Comparison of ENCODE assay signal across 13 cellular contexts in genomic region chr13:47594833-47595232, GRCh38.
DNase-seq lines count a peak whose midpoint lies in the region; ATAC-seq and TF ChIP-seq lines count a peak whose summit lies in the region.
"Had no signal": no experiment of that assay in that cellular context is flagged by ENCODE, and none has a peak within 500 bp of the region (broad histone marks: within the 10 kb centered on the region; RNA-seq: fewer than 3 reads in every experiment).

No MANE protein-coding gene starts in this region.

- TF ChIP-seq CTCF in cardiac fibroblast (IDR thresholded peaks at IDR 0.05; ENCODE audit: low read depth, low read length) = no peak
- TF ChIP-seq CTCF in heart left ventricle (IDR thresholded peaks at IDR 0.05) = no peak
- TF ChIP-seq CTCF in uterus (IDR thresholded peaks at IDR 0.05) = no peak

- no peak for TF ChIP-seq POLR2A in heart left ventricle (IDR thresholded peaks at IDR 0.05)
- TF ChIP-seq POLR2A in uterus (IDR thresholded peaks at IDR 0.05) = no peak

- no peak overlapping the region for H3K4me3 ChIP-seq in cardiac fibroblast (replicated peaks in 1 of 2; ENCODE audit: low read depth in 2 of 2, low read length in 2 of 2)
- H3K4me3 ChIP-seq in heart left ventricle = no peak overlapping the region
- H3K4me3 ChIP-seq in uterus = no peak overlapping the region
- H3K4me3 ChIP-seq: gastroesophageal sphincter had no signal

- in situ Hi-C loops in ACHN (cut with HindIII; ENCODE audit: low pct_ligation_motif_present, low pct_unique_long_range_greater_than_20kb, low sequenced_read_pairs) = no loop called here

- H3K9me3 ChIP-seq in heart left ventricle (peaks cover 0 to 30% (median 0%) of the 10 kb centered on the region in 12 donors), uterus (no peaks in the 10 kb centered on the region)

- H3K27ac ChIP-seq in heart left ventricle (no peak overlapping the region), uterus (no peak overlapping the region)
- H3K27ac ChIP-seq: gastroesophageal sphincter had no signal

- intact Hi-C loops in heart left ventricle (cut with DNase I) = loop anchor here in 5 of 10 donors (5.0 to 10.0 kb wide), 4 partner anchors 170 to 760 kb away; no protein-coding TSS in a partner anchor
- intact Hi-C loops in uterus (cut with DNase I; ENCODE audit: low total_unique reads) = no loop called here

- H3K27me3 ChIP-seq in heart left ventricle (no peaks in the 10 kb centered on the region), uterus (no peaks in the 10 kb centered on the region)
- H3K27me3 ChIP-seq: gastroesophageal sphincter had no signal

- DNase-seq in ACHN (peak; percentile 2), GDM1 (lab: John Stamatoyannopoulos, UW) (peak; percentile 13), MV-4-11 (lab: John Stamatoyannopoulos, UW) (peak; percentile 61), cardiac fibroblast (ENCODE audit: low read depth in 2 of 2) (peak; percentile 11 to 19), heart left ventricle (no peak), superior temporal gyrus (ENCODE audit: extremely low spot score) (no peak), SKM-1 treated with dmso at 0.1 percent for 144 hours (lab: John Stamatoyannopoulos, UW; ENCODE audit: unreplicated experiment) (no peak), uterus (no peak)
- DNase-seq: activated T-cell treated with anti-CD3 and anti-CD28 coated beads, Interleukin-2, amount 50 U/mL, for 48 hours; central memory CD4-positive, alpha-beta T cell; small intestine; T1000 had no signal

- no peak for ATAC-seq in heart left ventricle
- ATAC-seq: gastroesophageal sphincter had no signal

- H3K4me1 ChIP-seq in heart left ventricle (no peaks in the 10 kb centered on the region), uterus (no peaks in the 10 kb centered on the region)
- H3K4me1 ChIP-seq: gastroesophageal sphincter had no signal

- H3K36me3 ChIP-seq in heart left ventricle (no peaks in the 10 kb centered on the region), uterus (no peaks in the 10 kb centered on the region)
- H3K36me3 ChIP-seq: gastroesophageal sphincter had no signal

Comparison
In these comparisons a context has a peak if more than half of its experiments do, and no peak if none do; other contexts are left out.
1. DNase-seq: peak in ACHN (single experiment), GDM1 (single experiment), MV-4-11 (single experiment) and cardiac fibroblast (2 of 2); none in heart left ventricle (0 of 5), superior temporal gyrus (single experiment), SKM-1 treated with dmso at 0.1 percent for 144 hours (single experiment) and uterus (0 of 2).